ENCODE assay signal across 10 cellular contexts in the genomic region with DNA sequence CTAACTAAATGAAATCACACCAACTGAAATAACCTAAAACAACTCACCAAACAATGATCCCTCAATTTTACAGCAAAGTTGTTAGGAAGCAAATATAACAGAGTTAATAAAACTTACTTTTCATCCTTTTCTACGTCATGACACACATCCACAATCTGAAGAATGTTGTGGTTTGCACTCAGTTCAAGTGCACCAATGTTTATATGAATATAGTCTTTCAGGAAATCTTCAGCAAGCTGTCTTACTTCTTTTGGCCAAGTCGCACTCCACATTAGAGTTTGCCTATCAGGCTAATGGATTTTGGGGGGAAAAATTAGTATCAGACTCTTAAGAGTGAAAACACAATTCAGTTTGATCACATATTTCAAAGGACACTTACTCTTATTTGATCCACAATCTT. TPM values are rescaled to one million over a fixed set of nuclear protein-coding genes. Genes with fewer than 3 reads are reported as not detected.
DNase-seq lines count a peak whose midpoint lies in the region; ATAC-seq and TF ChIP-seq lines count a peak whose summit lies in the region.
"Had no signal": no experiment of that assay in that cellular context is flagged by ENCODE, and none has a peak within 500 bp of the region (broad histone marks: within the 10 kb centered on the region; RNA-seq: fewer than 3 reads in every experiment).

No MANE protein-coding gene starts in this region.

- no peaks in the 10 kb centered on the region for H3K27me3 ChIP-seq in CD8-positive, alpha-beta T cell (ENCODE audit: insufficient read depth, low read length)
- H3K27me3 ChIP-seq in KMS-11 (ENCODE audit: insufficient read depth, low read depth), result no peaks in the 10 kb centered on the region

- H3K4me1 Mint-ChIP-seq in CD8-positive, alpha-beta T cell (ENCODE audit: low read depth), result peaks cover 74% of the 10 kb centered on the region
- peaks cover 54% of the 10 kb centered on the region for H3K4me1 Mint-ChIP-seq in nephron

- CTCF ChIA-PET in CD8-positive, alpha-beta T cell (lab: Charles Lee), result interaction anchor here (1.3 to 2.5 kb wide), 2 partner anchors 12 to 83 kb away, joined by 5 to 14 read pairs; no protein-coding TSS in a partner anchor

- H4K20me1 ChIP-seq in KMS-11 (ENCODE audit: insufficient read depth), result peaks cover 60% of the 10 kb centered on the region

- no peak overlapping the region for H3K27ac ChIP-seq in CD8-positive, alpha-beta T cell (ENCODE audit: low read depth, low read length)
- H3K27ac ChIP-seq in KMS-11 (peak overlapping the region; percentile 16; the same call in 1 of the 2 replicates), coronary artery (peak overlapping the region in 1 of 2 donors; percentile 28)

- no peak overlapping the region for H3K9ac ChIP-seq in KMS-11

- no peak for TF ChIP-seq CTCF in CD8-positive, alpha-beta T cell (IDR thresholded peaks at IDR 0.05)
- no peak for TF ChIP-seq CTCF in KMS-11 (conservative IDR thresholded peaks at IDR 0.05; ENCODE audit: low read depth, low read length)
- no peak for TF ChIP-seq CTCF in coronary artery (IDR thresholded peaks at IDR 0.05)
- TF ChIP-seq CTCF in nephron (IDR thresholded peaks at IDR 0.05; ENCODE audit: unreplicated experiment in 3 of 3), result no peak

- peaks cover 57% of the 10 kb centered on the region for H3K36me3 ChIP-seq in CD8-positive, alpha-beta T cell (ENCODE audit: insufficient read depth, low read length)
- H3K36me3 ChIP-seq in KMS-11 (ENCODE audit: insufficient read depth), result peaks cover 61% of the 10 kb centered on the region

- peaks cover 76% of the 10 kb centered on the region for H3K79me2 ChIP-seq in KMS-11 (ENCODE audit: insufficient read depth, low read depth)

- H3K9me3 Mint-ChIP-seq in CD8-positive, alpha-beta T cell, result no peaks in the 10 kb centered on the region
- H3K9me3 Mint-ChIP-seq in nephron, result no peaks in the 10 kb centered on the region

- DNase-seq in CD8-positive, alpha-beta T cell, result no peak
- DNase-seq in coronary artery (ENCODE audit: low spot score) (no peak), iPS-NIHi7 (ENCODE audit: extremely low spot score) (no peak), EL (no peak)
- DNase-seq in activated CD4-positive, CD25-positive, alpha-beta regulatory T cell (lab: John Stamatoyannopoulos, UW), result no peak
- DNase-seq: NCI-H1694, posterior cingulate gyrus had no signal

- H3K4me3 ChIP-seq in CD8-positive, alpha-beta T cell (ENCODE audit: low read depth, low read length), result no peak overlapping the region
- H3K4me3 ChIP-seq in KMS-11 (IDR thresholded peaks at IDR 0.05; ENCODE audit: insufficient read depth, low read depth, low read length) (no peak overlapping the region), coronary artery (peak overlapping the region; percentile 90)

- peak overlapping the region; percentile 56 for H3K27ac Mint-ChIP-seq in CD8-positive, alpha-beta T cell
- H3K27ac Mint-ChIP-seq in nephron, result no peak overlapping the region

- H3K27me3 Mint-ChIP-seq in CD8-positive, alpha-beta T cell (ENCODE audit: low read depth), result no peaks in the 10 kb centered on the region
- H3K27me3 Mint-ChIP-seq in nephron (ENCODE audit: low read depth), result no peaks in the 10 kb centered on the region

- peaks cover 47% of the 10 kb centered on the region for H3K4me1 ChIP-seq in CD8-positive, alpha-beta T cell (ENCODE audit: insufficient read depth, low read length)
- H3K4me1 ChIP-seq in KMS-11 (ENCODE audit: low read depth, poor library complexity, severe bottlenecking), result peaks cover 70% of the 10 kb centered on the region

- no peak for ATAC-seq in CD8-positive, alpha-beta T cell
- no peak for ATAC-seq in HG03095 (IDR thresholded peaks at IDR 0.05; ENCODE audit: unreplicated experiment)

- H2AFZ ChIP-seq in KMS-11 (ENCODE audit: low read depth), result no peak overlapping the region

- POLR2A ChIA-PET in CD8-positive, alpha-beta T cell (lab: Charles Lee), result interaction anchor here (0.9 to 1.5 kb wide), 4 partner anchors 9 to 239 kb away, joined by 3 to 4 read pairs (median 4); no protein-coding TSS in a partner anchor

- intact Hi-C loops in CD8-positive, alpha-beta T cell (cut with DNase I, micrococcal nuclease), result no loop called here

- H3K36me3 Mint-ChIP-seq in CD8-positive, alpha-beta T cell, result peaks cover 92% of the 10 kb centered on the region
- peaks cover 72% of the 10 kb centered on the region for H3K36me3 Mint-ChIP-seq in nephron (ENCODE audit: low read depth)

- peak overlapping the region; percentile 33 for H3K4me3 Mint-ChIP-seq in CD8-positive, alpha-beta T cell
- peak overlapping the region; percentile 56 to 75 (median 71) for H3K4me3 Mint-ChIP-seq in nephron

- H3K9me3 ChIP-seq in CD8-positive, alpha-beta T cell (ENCODE audit: low read length), result no peaks in the 10 kb centered on the region

- peak overlapping the region; percentile 55; the same call in 1 of the 2 replicates for H3K4me2 ChIP-seq in KMS-11

RNA-seq across cellular contexts. Expression of a gene that starts 3.3 kb away (rescaled TPM):
- total RNA-seq in CD8-positive, alpha-beta T cell, result 1,000 to 10,000 TPM; 2,300 to 2,332 TPM

RNA-seq across cellular contexts. Expression of a gene that starts 4.0 kb away (rescaled TPM):
- 100 to 1,000 TPM; 248 to 282 TPM for total RNA-seq in CD8-positive, alpha-beta T cell

RNA-seq across cellular contexts. Expression of a gene that starts 6.0 kb away (rescaled TPM):
- total RNA-seq in CD8-positive, alpha-beta T cell, result 10 to 100 TPM; 28.1 to 32.7 TPM

RNA-seq across cellular contexts. Expression of a gene that starts 53.9 kb away (rescaled TPM):
- not detected for total RNA-seq in CD8-positive, alpha-beta T cell
